Comparison of ENCODE assay signal across 8 cellular contexts in the genomic region with DNA sequence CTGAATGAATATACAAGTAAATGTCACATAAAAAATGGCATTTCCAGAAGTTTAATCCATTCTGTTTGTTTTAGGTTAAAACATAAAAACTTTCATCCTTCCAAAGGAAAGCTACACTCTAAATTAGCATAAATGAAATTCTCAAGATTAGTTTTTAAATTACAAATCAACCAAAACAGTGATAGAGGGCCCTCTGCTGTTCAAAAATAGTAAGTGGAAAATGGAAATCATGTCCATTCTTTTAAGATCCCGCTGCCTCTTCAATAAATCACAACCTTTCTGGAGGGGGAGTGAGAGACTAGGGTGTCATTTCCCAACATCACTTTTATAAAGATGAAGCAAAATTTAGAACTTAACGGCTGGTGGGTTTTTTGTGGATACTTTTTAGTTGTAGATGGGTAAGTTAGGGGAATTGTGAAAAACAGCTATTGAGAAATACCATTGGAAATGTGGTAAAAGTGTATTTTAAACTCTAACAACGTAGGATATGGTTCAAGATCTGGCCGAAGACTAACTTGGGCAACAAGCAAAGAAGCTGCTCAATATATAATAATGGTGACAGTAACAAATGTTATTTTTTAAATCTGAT. TPM values are rescaled to one million over a fixed set of nuclear protein-coding genes. Genes with fewer than 3 reads are reported as not detected.
DNase-seq lines count a peak whose midpoint lies in the region; ATAC-seq and TF ChIP-seq lines count a peak whose summit lies in the region.

No MANE protein-coding gene starts in this region.

- in situ Hi-C loops in astrocyte of the spinal cord (cut with HindIII; ENCODE audit: low sequenced_read_pairs) = no loop called here

- H3K9me3 ChIP-seq in heart right ventricle (no peaks in the 10 kb centered on the region), right lobe of liver (no peaks in the 10 kb centered on the region)

- peak; percentile 41 to 77 (median 64) for TF ChIP-seq CTCF in heart right ventricle (IDR thresholded peaks at IDR 0.05)
- TF ChIP-seq CTCF in astrocyte of the spinal cord (IDR thresholded peaks at IDR 0.05; ENCODE audit: low read depth, low read length) = peak; percentile 52
- TF ChIP-seq CTCF in right lobe of liver (IDR thresholded peaks at IDR 0.05) = peak; percentile 46 to 78 (median 73)

- DNase-seq in heart right ventricle (no peak), Right ventricle myocardium superior (no peak), NCI-H2081 (lab: John Stamatoyannopoulos, UW) (peak; percentile 44 to 47), astrocyte of the spinal cord (ENCODE audit: low read depth, low spot score) (peak; percentile 60), right lobe of liver (no peak)
- DNase-seq in activated CD4-positive, alpha-beta T cell treated with anti-CD3 and anti-CD28 coated beads for 48 hours = no peak

- no peak for ATAC-seq in heart right ventricle
- no peak for ATAC-seq in Right ventricle myocardium superior (ENCODE audit: poor library complexity)
- ATAC-seq in right lobe of liver = no peak
- ATAC-seq in GM21619 (IDR thresholded peaks at IDR 0.05; ENCODE audit: unreplicated experiment) = no peak
- no peak for ATAC-seq in HG03039 (IDR thresholded peaks at IDR 0.05; ENCODE audit: unreplicated experiment)

- H3K4me3 ChIP-seq in heart right ventricle (no peak overlapping the region), astrocyte of the spinal cord (ENCODE audit: low read depth, low read length) (no peak overlapping the region), right lobe of liver (no peak overlapping the region)

- TF ChIP-seq POLR2A in right lobe of liver (IDR thresholded peaks at IDR 0.05) = no peak

- H3K36me3 ChIP-seq in heart right ventricle = no peaks in the 10 kb centered on the region
- H3K36me3 ChIP-seq in right lobe of liver = no peaks in the 10 kb centered on the region

- H3K27me3 ChIP-seq in heart right ventricle (no peaks in the 10 kb centered on the region), right lobe of liver (no peaks in the 10 kb centered on the region)

- H3K27ac ChIP-seq in heart right ventricle (no peak overlapping the region), right lobe of liver (no peak overlapping the region)

- 18 to 20% methylated on average over 4 of the region's 4 CpGs for WGBS in heart right ventricle, 2 donors
- 6% methylated on average over 4 of the region's 4 CpGs for WGBS in right lobe of liver (ENCODE audit: insufficient coverage, low coverage, low lambda C conversion rate, missing lambda C conversion rate)

- H3K4me1 ChIP-seq in heart right ventricle (peaks cover 0 to 11% (median 7%) of the 10 kb centered on the region in 9 donors), right lobe of liver (peaks cover 0 to 5% (median 2%) of the 10 kb centered on the region in 4 donors)

- intact Hi-C loops in heart right ventricle (cut with DNase I) = loop anchor here in 4 of 10 donors (5.0 to 10.0 kb wide), 4 partner anchors 402 to 492 kb away; a partner anchor contains a TSS
- intact Hi-C loops in Right ventricle myocardium superior (cut with DNase I) = loop anchor here (10.0 kb wide), 1 partner anchor 402 kb away; no protein-coding TSS in a partner anchor
- intact Hi-C loops in right lobe of liver (cut with DNase I) = no loop called here

RNA-seq across cellular contexts. Expression of a gene that starts 1.7 kb away (rescaled TPM):
- total RNA-seq in heart right ventricle = under 1 TPM in 9 of 10 donors, not detected in 1; 0.10 to 0.74 (median 0.22) TPM
- polyA plus RNA-seq in heart right ventricle = under 1 TPM in 1 of 2 donors, not detected in 1; 0.25 TPM
- 0.40 TPM for total RNA-seq in Right ventricle myocardium superior
- under 1 TPM; 0.12 to 0.35 (median 0.26) TPM for total RNA-seq in right lobe of liver

Comparison
In these comparisons a context has a peak if more than half of its experiments do, and no peak if none do; other contexts are left out.
1. DNase-seq: peak in NCI-H2081 (2 of 2) and astrocyte of the spinal cord (single experiment); none in heart right ventricle (0 of 2), Right ventricle myocardium superior (single experiment), right lobe of liver (0 of 3) and activated CD4-positive, alpha-beta T cell treated with anti-CD3 and anti-CD28 coated beads for 48 hours (single experiment).
2. Peak in every context shown above with its lines, with median percentiles within 50 percentile points of each other: CTCF ChIP-seq.